17 cellular contexts compared by ENCODE assay signal in the genomic region with DNA sequence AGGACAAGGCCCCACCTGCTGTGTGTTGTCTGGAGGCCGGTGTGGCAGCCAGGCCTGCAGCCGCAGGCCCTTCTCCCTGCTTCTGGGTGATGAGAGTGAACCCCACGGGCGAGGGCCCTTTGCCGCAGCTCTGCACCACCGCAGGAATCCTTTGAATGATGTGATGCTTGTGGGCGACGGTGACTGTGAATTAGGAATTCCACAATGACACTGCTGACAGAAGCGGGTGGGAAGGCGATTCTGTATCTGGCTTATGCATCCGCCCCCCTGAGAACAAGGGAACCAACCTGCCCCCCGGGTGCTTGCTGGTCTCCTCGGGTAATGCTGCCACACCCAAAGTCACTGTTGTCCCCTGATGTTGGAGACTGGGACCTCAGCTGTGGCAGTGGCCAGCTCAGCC.
DNase-seq lines count a peak whose midpoint lies in the region; TF ChIP-seq lines count a peak whose summit lies in the region.
"Had no signal": no experiment of that assay in that cellular context is flagged by ENCODE, and none has a peak within 500 bp of the region (broad histone marks: within the 10 kb centered on the region; RNA-seq: fewer than 3 reads in every experiment).

No MANE protein-coding gene starts in this region.

- no peak for TF ChIP-seq CTCF in C4-2B (conservative IDR thresholded peaks at IDR 0.05)
- no peak for TF ChIP-seq CTCF in HEK293 (tag by site-specific recombination; IDR thresholded peaks at IDR 0.05)

- peak in 34 of 61 donors; percentile 31 to 91 (median 56) for DNase-seq in caudate nucleus (lab: John Stamatoyannopoulos, UW)
- no peak for DNase-seq in MV-4-11 (lab: John Stamatoyannopoulos, UW)
- DNase-seq in retina: no peak
- no peak for DNase-seq in activated effector memory CD4-positive, alpha-beta T cell treated with Interleukin-2 at 50 U/mL for 16 hours
- DNase-seq: C1 segment of cervical spinal cord; Caco-2; CD4-positive, CD25-positive, alpha-beta regulatory T cell; CD8-positive, alpha-beta T cell; DMS153; EL; GDM1; GM23248; H7; HCEC 1CT had no signal

- H3K4me3 ChIP-seq in HEK293 (ENCODE audit: low read depth, low read length): no peak overlapping the region
- H3K4me3 ChIP-seq: GM12878, GM23248 had no signal

- CTCF ChIA-PET in HEK293 (lab: Yijun Ruan, JAX): no interaction called here

- H3K36me3 ChIP-seq in HEK293 (ENCODE audit: control insufficient read depth in 2 of 2, insufficient read depth in 1 of 2, low read length in 2 of 2): no peaks in the 10 kb centered on the region

- POLR2A ChIA-PET in HEK293 (lab: Yijun Ruan, JAX): no interaction called here

- no peaks in the 10 kb centered on the region for H3K4me1 ChIP-seq in HEK293 (ENCODE audit: control insufficient read depth, insufficient read depth, low read length)
- H3K4me1 ChIP-seq: Caco-2 had no signal

- H3K27ac ChIP-seq in C4-2B (peak overlapping the region; percentile 33), HEK293 (ENCODE audit: extremely low read depth, low read depth, low read length) (no peak overlapping the region), caudate nucleus (ENCODE audit: low read depth, low read length) (no peak overlapping the region)
- H3K27ac ChIP-seq: GM23248 had no signal

- no peaks in the 10 kb centered on the region for H3K9me3 ChIP-seq in HEK293 (ENCODE audit: control insufficient read depth, insufficient read depth, low read depth, low read length)

TF ChIP-seq in HEK293, 187 proteins besides CTCF, POLR2A, EP300 and RAD21:
- TF ChIP-seq ZNF366 (tag by site-specific recombination; conservative IDR thresholded peaks at IDR 0.05) (no peak), EGR2 (tag by site-specific recombination; IDR thresholded peaks at IDR 0.05; ENCODE audit: low read depth) (peak; percentile 38; the same call in 1 of the 2 replicates)

Comparison
In these comparisons a context has a peak if more than half of its experiments do, and no peak if none do; other contexts are left out.
1. DNase-seq: peak in caudate nucleus (34 of 61); none in MV-4-11 (single experiment), retina (single experiment) and activated effector memory CD4-positive, alpha-beta T cell treated with Interleukin-2 at 50 U/mL for 16 hours (single experiment).